In genomic region chr15:95446854-95447253, GRCh38 we compare ENCODE assay signal across 13 cellular contexts.
DNase-seq lines count a peak whose midpoint lies in the region; ATAC-seq and TF ChIP-seq lines count a peak whose summit lies in the region.
"Had no signal": no experiment of that assay in that cellular context is flagged by ENCODE, and none has a peak within 500 bp of the region (broad histone marks: within the 10 kb centered on the region; RNA-seq: fewer than 3 reads in every experiment).

No MANE protein-coding gene starts in this region.

- POLR2A ChIA-PET in RWPE1 (lab: Yijun Ruan, JAX; ENCODE audit: low non-redundant PET), result no interaction called here

- H3K27ac ChIP-seq in RWPE1, result no peak overlapping the region
- H3K27ac ChIP-seq: cardiac muscle cell, prostate gland had no signal

- no peaks in the 10 kb centered on the region for H3K36me3 Mint-ChIP-seq in activated naive CD8-positive, alpha-beta T cell treated with anti-CD3 and anti-CD28 coated beads, Interleukin-2, amount 50 U/mL, for 24 hours (ENCODE audit: low read depth)
- H3K36me3 Mint-ChIP-seq: CD14-positive monocyte had no signal

- H3K9me3 Mint-ChIP-seq in activated naive CD8-positive, alpha-beta T cell treated with anti-CD3 and anti-CD28 coated beads, Interleukin-2, amount 50 U/mL, for 24 hours, result peaks cover 10% of the 10 kb centered on the region

- no peak for TF ChIP-seq CTCF in RWPE1 (conservative IDR thresholded peaks at IDR 0.05; ENCODE audit: low read depth)

- peak overlapping the region; percentile 12 for H3K4me3 Mint-ChIP-seq in activated naive CD8-positive, alpha-beta T cell treated with anti-CD3 and anti-CD28 coated beads, Interleukin-2, amount 50 U/mL, for 24 hours
- H3K4me3 Mint-ChIP-seq: CD14-positive monocyte had no signal

- H3K4me1 Mint-ChIP-seq in activated naive CD8-positive, alpha-beta T cell treated with anti-CD3 and anti-CD28 coated beads, Interleukin-2, amount 50 U/mL, for 24 hours, result peaks cover 24% of the 10 kb centered on the region
- H3K4me1 Mint-ChIP-seq: CD14-positive monocyte had no signal

- peak overlapping the region; percentile 39 for H3K27ac Mint-ChIP-seq in activated naive CD8-positive, alpha-beta T cell treated with anti-CD3 and anti-CD28 coated beads, Interleukin-2, amount 50 U/mL, for 24 hours
- H3K27ac Mint-ChIP-seq: CD14-positive monocyte had no signal

- H3K27me3 Mint-ChIP-seq in activated naive CD8-positive, alpha-beta T cell treated with anti-CD3 and anti-CD28 coated beads, Interleukin-2, amount 50 U/mL, for 24 hours, result peaks cover 7% of the 10 kb centered on the region

- DNase-seq in AML-193 (lab: John Stamatoyannopoulos, UW) (peak; percentile 92 to 94), NOMO-1 treated with dmso at 0.1 percent for 144 hours (lab: John Stamatoyannopoulos, UW; ENCODE audit: unreplicated experiment) (peak; percentile 84), GM19238 (ENCODE audit: insufficient read length, low spot score) (no peak), RWPE1 (ENCODE audit: low spot score) (no peak)
- DNase-seq in activated naive CD8-positive, alpha-beta T cell treated with anti-CD3 and anti-CD28 coated beads, Interleukin-2, amount 50 U/mL, for 24 hours, result peak; percentile 3
- DNase-seq: NCI-H1417 had no signal

- ATAC-seq in GM18498 (IDR thresholded peaks at IDR 0.05; ENCODE audit: unreplicated experiment), result peak; percentile 85
- peak; percentile 98 for ATAC-seq in activated naive CD8-positive, alpha-beta T cell treated with anti-CD3 and anti-CD28 coated beads, Interleukin-2, amount 50 U/mL, for 24 hours
- no peak for ATAC-seq in SK-N-SH treated with all-trans-retinoic acid at 6 μM for 48 hours
- ATAC-seq in HG02852 (IDR thresholded peaks at IDR 0.05; ENCODE audit: unreplicated experiment), result no peak
- ATAC-seq: Panc1 had no signal

- CTCF ChIA-PET in RWPE1 (lab: Yijun Ruan, JAX), result no interaction called here

TF ChIP-seq in SK-N-SH treated with all-trans-retinoic acid at 6 μM for 48 hours, 23 proteins besides CTCF, POLR2A, EP300 and RAD21:
- TF ChIP-seq ZNF8 (CRISPR knock-in tag; IDR thresholded peaks at IDR 0.05) (no peak), PATZ1 (CRISPR knock-in tag; IDR thresholded peaks at IDR 0.05; ENCODE audit: borderline replicate concordance) (no peak), ZFP30 (CRISPR knock-in tag; IDR thresholded peaks at IDR 0.05) (no peak), POU6F1 (CRISPR knock-in tag; IDR thresholded peaks at IDR 0.05; ENCODE audit: borderline replicate concordance, low read depth) (no peak), CREB5 (CRISPR knock-in tag; IDR thresholded peaks at IDR 0.05; ENCODE audit: low read depth) (no peak), ARNTL (CRISPR knock-in tag; IDR thresholded peaks at IDR 0.05; ENCODE audit: borderline replicate concordance, low read depth) (no peak)

Comparison
In these comparisons a context has a peak if more than half of its experiments do, and no peak if none do; other contexts are left out.
1. DNase-seq: peak in AML-193 (2 of 2), NOMO-1 treated with dmso at 0.1 percent for 144 hours (single experiment) and activated naive CD8-positive, alpha-beta T cell treated with anti-CD3 and anti-CD28 coated beads, Interleukin-2, amount 50 U/mL, for 24 hours (single experiment); none in GM19238 (single experiment) and RWPE1 (single experiment).
2. ATAC-seq: peak in GM18498 (single experiment) and activated naive CD8-positive, alpha-beta T cell treated with anti-CD3 and anti-CD28 coated beads, Interleukin-2, amount 50 U/mL, for 24 hours (single experiment); none in SK-N-SH treated with all-trans-retinoic acid at 6 μM for 48 hours (single experiment) and HG02852 (single experiment).